In the genomic region with DNA sequence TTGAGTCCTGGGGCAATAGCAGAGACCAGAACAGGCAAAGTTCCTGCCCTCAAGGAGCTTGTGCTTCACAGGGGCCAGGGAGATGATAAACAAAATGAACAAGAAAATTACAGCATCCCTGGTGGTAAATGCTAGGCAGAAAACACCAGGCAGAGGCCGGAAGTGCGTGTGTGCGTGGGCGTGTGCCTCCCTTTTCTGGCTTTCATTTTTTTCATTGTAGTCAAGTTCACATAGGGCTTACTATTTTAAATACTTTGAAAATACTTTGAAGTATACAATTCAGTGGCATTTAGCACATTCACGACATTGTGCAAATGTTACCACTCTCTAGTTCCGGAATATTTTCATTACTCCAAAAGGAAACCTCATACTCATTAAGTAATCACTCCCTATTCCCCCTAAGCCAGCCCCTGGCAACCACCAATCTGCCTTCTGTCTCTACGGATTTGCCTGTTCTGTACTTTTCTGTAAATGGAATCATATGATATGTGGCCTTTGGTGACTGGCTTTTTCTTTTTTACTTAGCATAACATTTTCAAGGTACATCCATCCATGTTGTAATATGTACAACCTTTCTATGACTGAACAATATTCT, we compare ENCODE assay signal across 8 cellular contexts.
DNase-seq lines count a peak whose midpoint lies in the region; ATAC-seq and TF ChIP-seq lines count a peak whose summit lies in the region.
"Had no signal": no experiment of that assay in that cellular context is flagged by ENCODE, and none has a peak within 500 bp of the region (broad histone marks: within the 10 kb centered on the region; RNA-seq: fewer than 3 reads in every experiment).

No MANE protein-coding gene starts in this region.

- CTCF ChIA-PET in activated CD4-positive, alpha-beta T cell treated with anti-CD3 and anti-CD28 coated beads for 36 hours (lab: Charles Lee), result interaction anchor here (1.1 to 1.6 kb wide), 2 partner anchors 110 to 173 kb away, joined by 3 to 4 read pairs; no protein-coding TSS in a partner anchor
- CTCF ChIA-PET in activated naive CD4-positive, alpha-beta T cell treated with anti-CD3 and anti-CD28 coated beads, Interleukin-2, amount 10 ng/mL, durations not matched to agents 7 days and 5 days (lab: Charles Lee), result interaction anchor here (0.9 kb wide), 1 partner anchor 41 kb away, joined by 3 read pairs; no protein-coding TSS in a partner anchor

- no peak overlapping the region for H3K9ac ChIP-seq in parathyroid adenoma

- H3K4me3 Mint-ChIP-seq in activated CD4-positive, alpha-beta T cell treated with anti-CD3 and anti-CD28 coated beads for 36 hours, result peak overlapping the region; percentile 28
- no peak overlapping the region for H3K4me3 Mint-ChIP-seq in activated naive CD4-positive, alpha-beta T cell treated with anti-CD3 and anti-CD28 coated beads, Interleukin-2, amount 10 ng/mL, durations not matched to agents 7 days and 5 days
- H3K4me3 Mint-ChIP-seq in stimulated activated naive CD8-positive, alpha-beta T cell treated with anti-CD3 and anti-CD28 coated beads, Interleukin-15, amount 100 ng/mL, for 72 hours, result peak overlapping the region; percentile 38 to 70
- no peak overlapping the region for H3K4me3 Mint-ChIP-seq in CD14-positive monocyte

- no peaks in the 10 kb centered on the region for H3K9me3 ChIP-seq in parathyroid adenoma (ENCODE audit: control insufficient read depth, low read length)

- H2AFZ ChIP-seq in parathyroid adenoma, result peak overlapping the region; percentile 70

- intact Hi-C loops in activated CD4-positive, alpha-beta T cell treated with anti-CD3 and anti-CD28 coated beads for 36 hours (cut with DNase I, micrococcal nuclease), result loop anchor here in 1 of 2 experiments (1.0 kb wide), 1 partner anchor 9 kb away; no protein-coding TSS in a partner anchor
- intact Hi-C loops in CD14-positive monocyte (cut with micrococcal nuclease), result no loop called here
- intact Hi-C loops in lower leg skin (cut with DNase I; ENCODE audit: low total_unique reads), result no loop called here

- H3K79me2 ChIP-seq in parathyroid adenoma, result peaks cover 3% of the 10 kb centered on the region

- POLR2A ChIA-PET in activated CD4-positive, alpha-beta T cell treated with anti-CD3 and anti-CD28 coated beads for 36 hours (lab: Charles Lee), result interaction anchor here (1.0 kb wide), 1 partner anchor 9 kb away, joined by 5 read pairs; no protein-coding TSS in a partner anchor

- H3K4me1 ChIP-seq in parathyroid adenoma, result peaks cover 49% of the 10 kb centered on the region

- no peak overlapping the region for H3K4me2 ChIP-seq in parathyroid adenoma (ENCODE audit: low read length)

- WGBS in lower leg skin, 2 donors, result 62 to 64% methylated on average over 7 of the region's 7 CpGs

- H3K27me3 ChIP-seq in parathyroid adenoma (ENCODE audit: control insufficient read depth, insufficient read depth, low read length), result no peaks in the 10 kb centered on the region

- no peak overlapping the region for H3K4me3 ChIP-seq in parathyroid adenoma (ENCODE audit: low read depth, low read length)
- no peak overlapping the region for H3K4me3 ChIP-seq in lower leg skin (ENCODE audit: low read depth, poor library complexity, severe bottlenecking)

- H3K27ac Mint-ChIP-seq in activated CD4-positive, alpha-beta T cell treated with anti-CD3 and anti-CD28 coated beads for 36 hours, result peak overlapping the region; percentile 84
- peak overlapping the region; percentile 83 for H3K27ac Mint-ChIP-seq in activated naive CD4-positive, alpha-beta T cell treated with anti-CD3 and anti-CD28 coated beads, Interleukin-2, amount 10 ng/mL, durations not matched to agents 7 days and 5 days
- peak overlapping the region; percentile 74 for H3K27ac Mint-ChIP-seq in stimulated activated naive CD8-positive, alpha-beta T cell treated with anti-CD3 and anti-CD28 coated beads, Interleukin-15, amount 100 ng/mL, for 72 hours
- H3K27ac Mint-ChIP-seq in CD14-positive monocyte, result peak overlapping the region in 1 of 7 donors; percentile 33

- no peak for TF ChIP-seq POLR2A in lower leg skin (IDR thresholded peaks at IDR 0.05)

- DNase-seq in activated CD4-positive, alpha-beta T cell treated with anti-CD3 and anti-CD28 coated beads for 36 hours, result peak; percentile 89
- peak; percentile 73 for DNase-seq in activated naive CD4-positive, alpha-beta T cell treated with anti-CD3 and anti-CD28 coated beads, Interleukin-2, amount 10 ng/mL, durations not matched to agents 7 days and 5 days
- DNase-seq in stimulated activated naive CD8-positive, alpha-beta T cell treated with anti-CD3 and anti-CD28 coated beads, Interleukin-15, amount 100 ng/mL, for 72 hours, result peak; percentile 56 to 73
- DNase-seq in CD14-positive monocyte (ENCODE audit: low spot score) (no peak), DMS114 treated with DMSO at 0.1 percent for 48 hours (lab: John Stamatoyannopoulos, UW; ENCODE audit: unreplicated experiment) (no peak), lower leg skin (ENCODE audit: low spot score in 2 of 2) (no peak)
- DNase-seq: NCI-H748 treated with DMSO at 0.1 percent for 48 hours had no signal

- H3K27me3 Mint-ChIP-seq in activated CD4-positive, alpha-beta T cell treated with anti-CD3 and anti-CD28 coated beads for 36 hours, result no peaks in the 10 kb centered on the region
- H3K27me3 Mint-ChIP-seq in activated naive CD4-positive, alpha-beta T cell treated with anti-CD3 and anti-CD28 coated beads, Interleukin-2, amount 10 ng/mL, durations not matched to agents 7 days and 5 days, result peaks cover 6% of the 10 kb centered on the region
- no peaks in the 10 kb centered on the region for H3K27me3 Mint-ChIP-seq in stimulated activated naive CD8-positive, alpha-beta T cell treated with anti-CD3 and anti-CD28 coated beads, Interleukin-15, amount 100 ng/mL, for 72 hours
- peaks cover 0 to 6% (median 0%) of the 10 kb centered on the region in 3 donors for H3K27me3 Mint-ChIP-seq in CD14-positive monocyte (ENCODE audit: low read depth in 3 of 3)

- TF ChIP-seq CTCF in parathyroid adenoma (IDR thresholded peaks at IDR 0.05), result no peak
- no peak for TF ChIP-seq CTCF in CD14-positive monocyte (IDR thresholded peaks at IDR 0.05)
- TF ChIP-seq CTCF in lower leg skin (IDR thresholded peaks at IDR 0.05), result no peak

- H3K36me3 ChIP-seq in parathyroid adenoma (ENCODE audit: control insufficient read depth, insufficient read depth, low read length), result no peaks in the 10 kb centered on the region

- peak overlapping the region; percentile 27 for H3K27ac ChIP-seq in parathyroid adenoma

- peaks cover 2% of the 10 kb centered on the region for H3K36me3 Mint-ChIP-seq in activated CD4-positive, alpha-beta T cell treated with anti-CD3 and anti-CD28 coated beads for 36 hours (ENCODE audit: low read depth)
- H3K36me3 Mint-ChIP-seq in activated naive CD4-positive, alpha-beta T cell treated with anti-CD3 and anti-CD28 coated beads, Interleukin-2, amount 10 ng/mL, durations not matched to agents 7 days and 5 days, result peaks cover 8% of the 10 kb centered on the region
- H3K36me3 Mint-ChIP-seq in CD14-positive monocyte, result no peaks in the 10 kb centered on the region

- H3K4me1 Mint-ChIP-seq in activated CD4-positive, alpha-beta T cell treated with anti-CD3 and anti-CD28 coated beads for 36 hours, result peaks cover 64% of the 10 kb centered on the region
- H3K4me1 Mint-ChIP-seq in activated naive CD4-positive, alpha-beta T cell treated with anti-CD3 and anti-CD28 coated beads, Interleukin-2, amount 10 ng/mL, durations not matched to agents 7 days and 5 days, result peaks cover 25% of the 10 kb centered on the region
- H3K4me1 Mint-ChIP-seq in stimulated activated naive CD8-positive, alpha-beta T cell treated with anti-CD3 and anti-CD28 coated beads, Interleukin-15, amount 100 ng/mL, for 72 hours, result peaks cover 97% of the 10 kb centered on the region
- H3K4me1 Mint-ChIP-seq in CD14-positive monocyte, result no peaks in the 10 kb centered on the region

- H3K9me3 Mint-ChIP-seq in activated CD4-positive, alpha-beta T cell treated with anti-CD3 and anti-CD28 coated beads for 36 hours (ENCODE audit: low read depth), result peaks cover 6% of the 10 kb centered on the region
- peaks cover 7% of the 10 kb centered on the region for H3K9me3 Mint-ChIP-seq in activated naive CD4-positive, alpha-beta T cell treated with anti-CD3 and anti-CD28 coated beads, Interleukin-2, amount 10 ng/mL, durations not matched to agents 7 days and 5 days
- peaks cover 0 to 5% of the 10 kb centered on the region in 2 donors for H3K9me3 Mint-ChIP-seq in stimulated activated naive CD8-positive, alpha-beta T cell treated with anti-CD3 and anti-CD28 coated beads, Interleukin-15, amount 100 ng/mL, for 72 hours
- no peaks in the 10 kb centered on the region for H3K9me3 Mint-ChIP-seq in CD14-positive monocyte

- ATAC-seq in activated CD4-positive, alpha-beta T cell treated with anti-CD3 and anti-CD28 coated beads for 36 hours, result peak; percentile 47
- ATAC-seq in stimulated activated naive CD8-positive, alpha-beta T cell treated with anti-CD3 and anti-CD28 coated beads, Interleukin-15, amount 100 ng/mL, for 72 hours, result peak; percentile 58

Comparison
In these comparisons a context has a peak if more than half of its experiments do, and no peak if none do; other contexts are left out.
1. DNase-seq: peak in activated CD4-positive, alpha-beta T cell treated with anti-CD3 and anti-CD28 coated beads for 36 hours (single experiment), activated naive CD4-positive, alpha-beta T cell treated with anti-CD3 and anti-CD28 coated beads, Interleukin-2, amount 10 ng/mL, durations not matched to agents 7 days and 5 days (single experiment) and stimulated activated naive CD8-positive, alpha-beta T cell treated with anti-CD3 and anti-CD28 coated beads, Interleukin-15, amount 100 ng/mL, for 72 hours (2 of 2); none in CD14-positive monocyte (single experiment), DMS114 treated with DMSO at 0.1 percent for 48 hours (single experiment) and lower leg skin (0 of 2).
2. H3K4me3 Mint-ChIP-seq: peak in activated CD4-positive, alpha-beta T cell treated with anti-CD3 and anti-CD28 coated beads for 36 hours (single experiment) and stimulated activated naive CD8-positive, alpha-beta T cell treated with anti-CD3 and anti-CD28 coated beads, Interleukin-15, amount 100 ng/mL, for 72 hours (2 of 2); none in activated naive CD4-positive, alpha-beta T cell treated with anti-CD3 and anti-CD28 coated beads, Interleukin-2, amount 10 ng/mL, durations not matched to agents 7 days and 5 days (single experiment) and CD14-positive monocyte (0 of 2).